ENCODE assay signal across 2 cellular contexts in the genomic region with DNA sequence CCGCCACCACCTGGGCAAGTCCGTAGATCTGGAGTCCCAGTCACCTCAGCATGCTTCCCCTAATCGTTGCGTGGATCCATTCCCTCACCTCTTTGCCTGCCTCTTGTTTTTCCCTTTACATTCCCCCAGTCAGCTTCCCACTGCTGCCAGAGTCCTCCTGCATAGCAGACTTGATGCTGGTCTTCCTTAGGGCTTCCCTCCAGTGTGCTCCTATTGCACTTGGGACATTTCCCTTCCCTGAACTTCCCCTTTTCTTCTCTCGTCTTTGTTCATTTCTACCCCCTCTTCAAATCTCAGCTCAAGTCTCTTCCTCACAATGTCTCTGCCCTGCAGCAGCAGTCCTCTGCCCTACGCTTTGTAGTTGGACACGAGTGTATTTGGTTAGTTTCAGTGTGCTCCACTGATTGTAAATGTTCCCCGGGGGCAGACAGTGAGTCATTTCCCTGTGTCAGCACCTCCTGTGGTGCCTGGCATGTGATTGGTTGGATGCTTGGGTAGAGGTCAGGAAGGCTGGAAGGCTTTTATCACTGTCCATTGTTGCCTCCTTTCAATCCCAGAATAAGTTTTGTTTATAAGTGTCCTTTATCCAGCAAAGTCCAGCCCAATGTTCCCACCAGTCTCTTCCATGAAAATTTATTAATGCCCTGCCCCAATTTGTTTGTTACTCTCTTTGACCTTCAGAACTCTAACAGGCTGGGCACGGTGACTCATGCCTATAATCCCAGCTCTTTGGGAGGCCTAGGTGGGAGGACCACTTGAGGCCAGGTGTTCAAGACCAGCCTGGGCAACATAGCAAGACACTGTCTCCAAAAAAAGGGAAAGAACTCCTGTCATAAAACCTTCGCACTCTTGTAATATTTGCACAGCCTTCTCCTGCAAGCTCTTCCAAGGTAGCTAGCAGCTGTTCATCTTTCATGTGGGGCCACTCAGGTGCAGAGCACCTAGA.
TF ChIP-seq lines count a peak whose summit lies in the region.

No MANE protein-coding gene starts in this region.

TF ChIP-seq in HEK293, 187 proteins besides CTCF, POLR2A, EP300 and RAD21:
- TF ChIP-seq ZNF274 (IDR thresholded peaks at IDR 0.05; ENCODE audit: low read length) (no peak), ZNF274 (tag by site-specific recombination; IDR thresholded peaks at IDR 0.05; ENCODE audit: borderline replicate concordance) (no peak), HOXD13 (CRISPR knock-in tag; IDR thresholded peaks at IDR 0.05; ENCODE audit: borderline replicate concordance) (peak; percentile 52; the same call in 1 of the 2 replicates), GLIS1 (tag by site-specific recombination; IDR thresholded peaks at IDR 0.05) (peak; percentile 40), ZNF223 (tag by site-specific recombination; IDR thresholded peaks at IDR 0.05) (no peak), ZNF423 (tag by site-specific recombination; IDR thresholded peaks at IDR 0.05) (no peak), ZNF140 (tag by site-specific recombination; IDR thresholded peaks at IDR 0.05) (no peak), ZNF600 (tag by site-specific recombination; IDR thresholded peaks at IDR 0.05) (0 out of 2 replicates have a peak, but pooled peaks have one; percentile 28), ZIC2 (tag by site-specific recombination; IDR thresholded peaks at IDR 0.05) (peak; percentile 25; the same call in 1 of the 2 replicates), GFI1B (tag by site-specific recombination; IDR thresholded peaks at IDR 0.05) (peak; percentile 65; the same call in 1 of the 2 replicates), SETDB1 (IDR thresholded peaks at IDR 0.05; ENCODE audit: insufficient read length, low read length) (peak; percentile 51), ZNF529 (tag by site-specific recombination; IDR thresholded peaks at IDR 0.05; ENCODE audit: insufficient replicate concordance) (no peak)
- TF ChIP-seq, protein P1, sequence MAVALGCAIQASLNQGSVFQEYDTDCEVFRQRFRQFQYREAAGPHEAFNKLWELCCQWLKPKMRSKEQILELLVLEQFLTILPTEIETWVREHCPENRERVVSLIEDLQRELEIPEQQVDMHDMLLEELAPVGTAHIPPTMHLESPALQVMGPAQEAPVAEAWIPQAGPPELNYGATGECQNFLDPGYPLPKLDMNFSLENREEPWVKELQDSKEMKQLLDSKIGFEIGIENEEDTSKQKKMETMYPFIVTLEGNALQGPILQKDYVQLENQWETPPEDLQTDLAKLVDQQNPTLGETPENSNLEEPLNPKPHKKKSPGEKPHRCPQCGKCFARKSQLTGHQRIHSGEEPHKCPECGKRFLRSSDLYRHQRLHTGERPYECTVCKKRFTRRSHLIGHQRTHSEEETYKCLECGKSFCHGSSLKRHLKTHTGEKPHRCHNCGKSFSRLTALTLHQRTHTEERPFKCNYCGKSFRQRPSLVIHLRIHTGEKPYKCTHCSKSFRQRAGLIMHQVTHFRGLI (tag by site-specific recombination; IDR thresholded peaks at IDR 0.05) = no peak

TF ChIP-seq in SK-N-SH, 30 proteins besides CTCF, POLR2A, EP300 and RAD21:
- TF ChIP-seq FOSL2 (IDR thresholded peaks at IDR 0.05; ENCODE audit: borderline replicate concordance, low read depth) (peak; percentile 30; the same call in 1 of the 2 replicates), GABPA (IDR thresholded peaks at IDR 0.05; ENCODE audit: low read depth) (no peak)
